ENCODE assay signal across 8 cellular contexts in the genomic region with DNA sequence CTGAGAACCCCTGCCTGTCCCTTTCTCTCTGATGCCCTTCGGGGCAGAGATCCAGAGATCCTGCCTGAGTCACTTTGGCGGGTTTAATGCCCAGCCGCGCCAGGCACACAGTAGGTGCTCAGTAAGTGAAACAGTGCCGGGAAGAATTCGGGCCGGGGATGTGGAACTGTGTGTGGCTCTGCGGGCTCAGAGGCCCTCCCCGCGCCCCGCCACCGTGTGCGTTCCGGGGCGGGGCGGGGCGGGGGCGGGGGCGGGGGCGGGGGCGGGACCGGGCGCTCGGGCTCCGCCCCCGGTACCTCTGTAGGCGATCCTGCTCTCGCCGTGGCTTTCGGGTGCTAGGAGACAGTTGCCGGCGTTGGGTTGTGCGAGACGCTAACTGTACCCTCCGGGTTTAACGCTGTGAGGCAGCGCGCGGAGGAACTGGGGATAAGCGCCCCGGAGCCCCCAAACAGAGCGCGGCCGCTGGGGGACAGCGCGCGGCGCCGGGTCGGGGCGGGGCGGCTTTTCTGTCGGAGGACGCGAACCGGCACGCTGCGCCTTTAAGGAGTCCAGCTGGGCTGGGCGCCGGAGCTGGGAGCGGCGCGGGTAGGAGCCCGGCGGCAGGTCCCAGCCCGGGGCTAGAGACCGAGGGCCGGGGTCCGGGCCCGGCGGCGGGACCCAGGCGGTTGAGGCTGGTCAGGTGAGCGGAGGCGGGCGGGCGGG. TPM values are rescaled to one million over a fixed set of nuclear protein-coding genes. Genes with fewer than 3 reads are reported as not detected.
DNase-seq lines count a peak whose midpoint lies in the region; ATAC-seq, FAIRE-seq and TF ChIP-seq lines count a peak whose summit lies in the region.

A gene with protein sequence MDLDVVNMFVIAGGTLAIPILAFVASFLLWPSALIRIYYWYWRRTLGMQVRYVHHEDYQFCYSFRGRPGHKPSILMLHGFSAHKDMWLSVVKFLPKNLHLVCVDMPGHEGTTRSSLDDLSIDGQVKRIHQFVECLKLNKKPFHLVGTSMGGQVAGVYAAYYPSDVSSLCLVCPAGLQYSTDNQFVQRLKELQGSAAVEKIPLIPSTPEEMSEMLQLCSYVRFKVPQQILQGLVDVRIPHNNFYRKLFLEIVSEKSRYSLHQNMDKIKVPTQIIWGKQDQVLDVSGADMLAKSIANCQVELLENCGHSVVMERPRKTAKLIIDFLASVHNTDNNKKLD (plus strand): TSS at position 555 of the 702 bp plus-strand sequence. CDS start 18,795 bp downstream, outside the sequence.

- peaks cover 3 to 11% of the 10 kb centered on the region in 2 donors for H3K27me3 Mint-ChIP-seq in CD8-positive, alpha-beta memory T cell
- H3K27me3 Mint-ChIP-seq in neural crest cell (ENCODE audit: low read depth): peaks cover 65% of the 10 kb centered on the region

- TF ChIP-seq CTCF in fibroblast of villous mesenchyme (IDR thresholded peaks at IDR 0.05; ENCODE audit: insufficient read depth, low read depth, low read length) (no peak), neural crest cell (conservative IDR thresholded peaks at IDR 0.05) (peak; percentile 38)

- POLR2A ChIA-PET in CD8-positive, alpha-beta memory T cell (lab: Charles Lee): no interaction called here

- peak within 1 kb of the TSS; percentile 52 to 97 (median 86) for H3K27ac Mint-ChIP-seq in CD8-positive, alpha-beta memory T cell
- H3K27ac Mint-ChIP-seq in neural crest cell (ENCODE audit: unreplicated experiment): peak within 1 kb of the TSS; percentile 67

- DNase-seq in CD8-positive, alpha-beta memory T cell: peak; percentile 73 to 89 (median 85)
- peak; percentile 38 for DNase-seq in RCC 7860 (ENCODE audit: low spot score)
- DNase-seq in activated T-helper 9 cell treated with anti-CD3 and anti-CD28 coated beads, Interleukin-2, amount 50 U/mL, for 16 hours (ENCODE audit: low read depth): peak; percentile 63
- DNase-seq in fibroblast of villous mesenchyme (ENCODE audit: low read depth): peak; percentile 69
- DNase-seq in neural crest cell (ENCODE audit: low read depth, low spot score): peak; percentile 82
- DNase-seq in stromal cell of bone marrow (ENCODE audit: low read depth): peak; percentile 43

- no peaks in the 10 kb centered on the region for H3K36me3 ChIP-seq in CD8-positive, alpha-beta memory T cell (ENCODE audit: insufficient read depth, low read length)

- peaks cover 0 to 6% (median 0%) of the 10 kb centered on the region in 3 donors for H3K36me3 Mint-ChIP-seq in CD8-positive, alpha-beta memory T cell
- no peaks in the 10 kb centered on the region for H3K36me3 Mint-ChIP-seq in neural crest cell (ENCODE audit: low read depth)

- H3K4me1 ChIP-seq in CD8-positive, alpha-beta memory T cell (ENCODE audit: insufficient read depth, low read length): peaks cover 13% of the 10 kb centered on the region

- peak within 1 kb of the TSS; percentile 82 to 94 (median 93) for H3K4me3 Mint-ChIP-seq in CD8-positive, alpha-beta memory T cell
- peak within 1 kb of the TSS; percentile 94 for H3K4me3 Mint-ChIP-seq in neural crest cell

- no peaks in the 10 kb centered on the region for H3K9me3 Mint-ChIP-seq in CD8-positive, alpha-beta memory T cell
- H3K9me3 Mint-ChIP-seq in neural crest cell: no peaks in the 10 kb centered on the region

- ATAC-seq in GM19372 (IDR thresholded peaks at IDR 0.05; ENCODE audit: low read depth, unreplicated experiment) (peak; percentile 61), HG03520 (IDR thresholded peaks at IDR 0.05; ENCODE audit: unreplicated experiment) (peak; percentile 65)

- no peaks in the 10 kb centered on the region for H3K27me3 ChIP-seq in CD8-positive, alpha-beta memory T cell (ENCODE audit: insufficient read depth, low read length, poor library complexity, severe bottlenecking)

- peak within 1 kb of the TSS; percentile 44 for H3K27ac ChIP-seq in CD8-positive, alpha-beta memory T cell (ENCODE audit: low read depth, low read length)

- FAIRE-seq in RCC 7860 (lab: Jason Lieb, UNC): no peak

- peak within 1 kb of the TSS; percentile 89 for H3K4me3 ChIP-seq in CD8-positive, alpha-beta memory T cell (ENCODE audit: low read length)
- H3K4me3 ChIP-seq in fibroblast of villous mesenchyme (ENCODE audit: low read depth, low read length): peak within 1 kb of the TSS; percentile 89

- CTCF ChIA-PET in CD8-positive, alpha-beta memory T cell (lab: Charles Lee): interaction anchor here (1.5 to 2.0 kb wide), 3 partner anchors 68 to 178 kb away, joined by 3 to 6 read pairs (median 4); a partner anchor contains a TSS

- no peaks in the 10 kb centered on the region for H3K9me3 ChIP-seq in CD8-positive, alpha-beta memory T cell (ENCODE audit: low read length)

- H3K4me1 Mint-ChIP-seq in CD8-positive, alpha-beta memory T cell: peaks cover 13 to 22% (median 15%) of the 10 kb centered on the region in 3 donors
- peaks cover 7% of the 10 kb centered on the region for H3K4me1 Mint-ChIP-seq in neural crest cell

RNA-seq across cellular contexts. Expression of the gene that starts here (rescaled TPM):
- total RNA-seq in CD8-positive, alpha-beta memory T cell: 1 to 10 TPM; 6.6 to 7.1 TPM
- 10.6 TPM for polyA plus RNA-seq in CD8-positive, alpha-beta memory T cell
- total RNA-seq in fibroblast of villous mesenchyme (7.1 and 9.9 TPM in 2 replicates), neural crest cell (5.5 and 7.3 TPM in 2 replicates)

Comparison
In these comparisons a context has a peak if more than half of its experiments do, and no peak if none do; other contexts are left out.
1. Peak in every context shown above with its lines: DNase-seq, ATAC-seq, H3K4me3 ChIP-seq and H3K27ac ChIP-seq.